Comparison of ENCODE assay signal across 18 cellular contexts in the genomic region with DNA sequence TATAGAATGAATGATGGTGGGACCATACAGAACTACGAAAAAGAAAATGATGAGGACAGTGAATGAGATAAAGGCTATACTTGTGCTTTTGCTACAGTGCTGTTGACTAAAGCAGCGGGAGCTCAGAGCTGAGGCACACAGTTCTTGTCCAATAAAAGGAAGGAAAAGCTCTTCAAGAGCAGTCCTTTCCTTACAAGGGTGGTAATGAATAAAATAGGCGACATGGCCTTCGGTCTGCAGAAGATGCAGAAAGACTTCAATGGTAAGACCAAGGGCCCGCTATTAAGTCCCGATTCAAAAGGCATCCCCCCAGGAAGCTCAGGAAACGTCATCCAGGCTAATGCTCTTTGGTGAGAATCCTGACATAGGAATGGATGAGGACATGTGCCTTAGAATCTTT. TPM values are rescaled to one million over a fixed set of nuclear protein-coding genes. Genes with fewer than 3 reads are reported as not detected.
DNase-seq lines count a peak whose midpoint lies in the region; ATAC-seq and TF ChIP-seq lines count a peak whose summit lies in the region.
"Had no signal": no experiment of that assay in that cellular context is flagged by ENCODE, and none has a peak within 500 bp of the region (broad histone marks: within the 10 kb centered on the region; RNA-seq: fewer than 3 reads in every experiment).

No MANE protein-coding gene starts in this region.

- H3K36me3 ChIP-seq in SK-N-SH (replicated peaks in 1 of 2; ENCODE audit: control insufficient read depth in 1 of 2, insufficient read depth in 2 of 2, low read length in 1 of 2) (no peaks in the 10 kb centered on the region), esophagus squamous epithelium (no peaks in the 10 kb centered on the region), spleen (no peaks in the 10 kb centered on the region), tibial artery (no peaks in the 10 kb centered on the region), heart right ventricle (no peaks in the 10 kb centered on the region)
- H3K36me3 ChIP-seq: BLaER1 had no signal

- H3K9me3 ChIP-seq in SK-N-SH (no peaks in the 10 kb centered on the region), esophagus squamous epithelium (no peaks in the 10 kb centered on the region), spleen (no peaks in the 10 kb centered on the region), tibial artery (no peaks in the 10 kb centered on the region), heart right ventricle (no peaks in the 10 kb centered on the region)
- H3K9me3 ChIP-seq: BLaER1, Caco-2 had no signal

- no peak overlapping the region for H3K4me3 ChIP-seq in SK-N-SH (ENCODE audit: low read depth in 2 of 2, low read length in 1 of 2)
- H3K4me3 ChIP-seq in esophagus squamous epithelium, result no peak overlapping the region
- no peak overlapping the region for H3K4me3 ChIP-seq in spleen
- no peak overlapping the region for H3K4me3 ChIP-seq in tibial artery
- no peak overlapping the region for H3K4me3 ChIP-seq in heart right ventricle
- H3K4me3 ChIP-seq: BLaER1 had no signal

- H4K20me1 ChIP-seq in SK-N-SH (ENCODE audit: insufficient read depth), result peaks cover 23% of the 10 kb centered on the region
- H4K20me1 ChIP-seq: BLaER1 had no signal

- H3K27ac ChIP-seq in SK-N-SH (ENCODE audit: low read depth in 2 of 2, low read length in 1 of 2) (no peak overlapping the region), esophagus squamous epithelium (peak overlapping the region in 3 of 4 donors; percentile 7 to 52 (median 24)), spleen (peak overlapping the region in 7 of 8 donors; percentile 63 to 80 (median 73)), tibial artery (peak overlapping the region; percentile 55 to 76), heart right ventricle (no peak overlapping the region)
- H3K27ac ChIP-seq: 22Rv1, BLaER1, HL-60 had no signal

- intact Hi-C loops in esophagus squamous epithelium (cut with DNase I) (no loop called here), spleen (cut with DNase I; ENCODE audit: low total_unique reads) (no loop called here), tibial artery (cut with DNase I; ENCODE audit: low total_unique reads) (no loop called here), heart right ventricle (cut with DNase I) (no loop called here)

- peaks cover 87% of the 10 kb centered on the region for H3K79me2 ChIP-seq in SK-N-SH (ENCODE audit: insufficient read depth)

- no peak for ATAC-seq in SK-N-SH treated with all-trans-retinoic acid at 6 μM for 48 hours
- no peak for ATAC-seq in heart right ventricle

- CTCF ChIA-PET in SK-N-SH (lab: Yijun Ruan, JAX), result interaction anchor here (1.0 kb wide), 2 partner anchors 24 to 288 kb away, joined by 3 read pairs; no protein-coding TSS in a partner anchor

- DNase-seq in SK-N-SH (no peak), esophagus squamous epithelium (lab: John Stamatoyannopoulos, UW) (no peak), spleen (no peak), tibial artery (no peak), T-helper 1 cell (no peak), heart right ventricle (no peak)
- no peak for DNase-seq in stimulated activated CD4-positive, alpha-beta T cell treated with anti-CD3 and anti-CD28 coated beads, Interleukin-4, amount 100 ng/mL, for 24 hours
- DNase-seq: AML-193; Caco-2; CD8-positive, alpha-beta memory T cell; DMS53; GF-D8; HCEC 1CT; HFFc6 had no signal

- no peak overlapping the region for H2AFZ ChIP-seq in SK-N-SH (ENCODE audit: low read depth)

- POLR2A ChIA-PET in SK-N-SH (lab: Yijun Ruan, JAX), result no interaction called here

- no peak for TF ChIP-seq RAD21 in SK-N-SH (IDR thresholded peaks at IDR 0.05; ENCODE audit: low read length)

- TF ChIP-seq POLR2A in esophagus squamous epithelium (IDR thresholded peaks at IDR 0.05) (no peak), spleen (IDR thresholded peaks at IDR 0.05) (no peak)

- H3K4me2 ChIP-seq in SK-N-SH, result 0 out of 2 replicates have a peak overlapping the region, but pooled peaks have one; percentile 5
- H3K4me2 ChIP-seq: BLaER1 had no signal

- no peak overlapping the region for H3K9ac ChIP-seq in SK-N-SH
- H3K9ac ChIP-seq: BLaER1 had no signal

- H3K4me1 ChIP-seq in SK-N-SH (ENCODE audit: control insufficient read depth in 1 of 2, insufficient read depth in 2 of 2, low read depth in 1 of 2, low read length in 1 of 2), result peaks cover 12 to 52% of the 10 kb centered on the region in 2 experiments
- peaks cover 4 to 74% (median 17%) of the 10 kb centered on the region in 3 donors for H3K4me1 ChIP-seq in esophagus squamous epithelium
- H3K4me1 ChIP-seq in spleen, result peaks cover 10 to 60% (median 29%) of the 10 kb centered on the region in 6 donors
- peaks cover 0 to 89% (median 65%) of the 10 kb centered on the region in 4 donors for H3K4me1 ChIP-seq in tibial artery
- peaks cover 0 to 74% (median 50%) of the 10 kb centered on the region in 9 donors for H3K4me1 ChIP-seq in heart right ventricle
- H3K4me1 ChIP-seq: BLaER1 had no signal

- TF ChIP-seq CTCF in SK-N-SH (IDR thresholded peaks at IDR 0.05), result no peak
- TF ChIP-seq CTCF in esophagus squamous epithelium (IDR thresholded peaks at IDR 0.05), result no peak
- TF ChIP-seq CTCF in spleen (IDR thresholded peaks at IDR 0.05 in 8 of 11, conservative IDR thresholded peaks at IDR 0.05 in 3 of 11), result no peak
- no peak for TF ChIP-seq CTCF in tibial artery (IDR thresholded peaks at IDR 0.05)
- TF ChIP-seq CTCF in heart right ventricle (IDR thresholded peaks at IDR 0.05), result no peak

- H3F3A ChIP-seq in SK-N-SH (replicated peaks; ENCODE audit: insufficient read depth), result peaks cover 51% of the 10 kb centered on the region

- 93% methylated on average over 7 of the region's 7 CpGs for WGBS in SK-N-SH (ENCODE audit: low lambda C conversion rate)
- WGBS in esophagus squamous epithelium, 2 donors, result 76 to 77% methylated on average over 7 of the region's 7 CpGs
- 54 to 89% (median 77%) methylated on average over 7 of the region's 7 CpGs for WGBS in spleen, 5 donors
- WGBS in heart right ventricle, 2 donors, result 89 to 92% methylated on average over 7 of the region's 7 CpGs

- H3K9me2 ChIP-seq in SK-N-SH, result no peaks in the 10 kb centered on the region

- no peak for TF ChIP-seq EP300 in SK-N-SH (IDR thresholded peaks at IDR 0.05; ENCODE audit: borderline replicate concordance in 1 of 2, low read depth in 1 of 2, low read length in 1 of 2)

- no peaks in the 10 kb centered on the region for H3K27me3 ChIP-seq in SK-N-SH (ENCODE audit: insufficient read depth)
- no peaks in the 10 kb centered on the region for H3K27me3 ChIP-seq in esophagus squamous epithelium
- no peaks in the 10 kb centered on the region for H3K27me3 ChIP-seq in spleen (replicated peaks in 1 of 7)
- no peaks in the 10 kb centered on the region for H3K27me3 ChIP-seq in tibial artery
- no peaks in the 10 kb centered on the region for H3K27me3 ChIP-seq in heart right ventricle
- H3K27me3 ChIP-seq: BLaER1 had no signal

TF ChIP-seq in SK-N-SH, 30 proteins besides CTCF, POLR2A, EP300 and RAD21 (continues in another document):
- no peak for TF ChIP-seq CHD2 (IDR thresholded peaks at IDR 0.05; ENCODE audit: low read length, partially characterized antibody)
- TF ChIP-seq, protein P1, sequence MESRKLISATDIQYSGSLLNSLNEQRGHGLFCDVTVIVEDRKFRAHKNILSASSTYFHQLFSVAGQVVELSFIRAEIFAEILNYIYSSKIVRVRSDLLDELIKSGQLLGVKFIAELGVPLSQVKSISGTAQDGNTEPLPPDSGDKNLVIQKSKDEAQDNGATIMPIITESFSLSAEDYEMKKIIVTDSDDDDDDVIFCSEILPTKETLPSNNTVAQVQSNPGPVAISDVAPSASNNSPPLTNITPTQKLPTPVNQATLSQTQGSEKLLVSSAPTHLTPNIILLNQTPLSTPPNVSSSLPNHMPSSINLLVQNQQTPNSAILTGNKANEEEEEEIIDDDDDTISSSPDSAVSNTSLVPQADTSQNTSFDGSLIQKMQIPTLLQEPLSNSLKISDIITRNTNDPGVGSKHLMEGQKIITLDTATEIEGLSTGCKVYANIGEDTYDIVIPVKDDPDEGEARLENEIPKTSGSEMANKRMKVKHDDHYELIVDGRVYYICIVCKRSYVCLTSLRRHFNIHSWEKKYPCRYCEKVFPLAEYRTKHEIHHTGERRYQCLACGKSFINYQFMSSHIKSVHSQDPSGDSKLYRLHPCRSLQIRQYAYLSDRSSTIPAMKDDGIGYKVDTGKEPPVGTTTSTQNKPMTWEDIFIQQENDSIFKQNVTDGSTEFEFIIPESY (IDR thresholded peaks at IDR 0.05; ENCODE audit: borderline replicate concordance, low read depth), result no peak
- no peak for TF ChIP-seq YY1 (IDR thresholded peaks at IDR 0.05; ENCODE audit: low read depth)
- TF ChIP-seq RFX5 (IDR thresholded peaks at IDR 0.05; ENCODE audit: low read length), result no peak
- no peak for TF ChIP-seq FOXJ3 (CRISPR knock-in tag; IDR thresholded peaks at IDR 0.05)
- no peak for TF ChIP-seq GABPA (IDR thresholded peaks at IDR 0.05; ENCODE audit: low read depth)

TF ChIP-seq in SK-N-SH treated with all-trans-retinoic acid at 6 μM for 48 hours, 23 proteins besides CTCF, POLR2A, EP300 and RAD21 (continues in another document):
- TF ChIP-seq RARB (CRISPR knock-in tag; IDR thresholded peaks at IDR 0.05) (no peak), PATZ1 (CRISPR knock-in tag; IDR thresholded peaks at IDR 0.05; ENCODE audit: borderline replicate concordance) (no peak)

RNA-seq across cellular contexts. Expression of gene GNG12, which starts 44.4 kb away (rescaled TPM):
- polyA plus RNA-seq in SK-N-SH (2012; rRNA removed) (41.2 and 56.1 TPM in 2 replicates), spleen (10 to 100 TPM; 15.2 to 36.5 (median 16.2) TPM), heart right ventricle (10 to 100 TPM in 1 of 2 donors, 1 to 10 TPM in 1; 8.5 to 23.3 TPM)
- polyA plus RNA-seq in SK-N-SH (2012; cell fraction: cytosol; rRNA removed), result 64.5 and 77.0 TPM in 2 replicates
- polyA plus RNA-seq in SK-N-SH (2012; cell fraction: nucleus; rRNA removed), result 15.4 and 30.0 TPM in 2 replicates
- total RNA-seq in esophagus squamous epithelium (100 to 1,000 TPM in 1 of 4 donors, 10 to 100 TPM in 3; 65.4 to 104 (median 89.9) TPM), spleen (100 to 1,000 TPM in 2 of 7 donors, 10 to 100 TPM in 5; 52.3 to 102 (median 88.0) TPM), heart right ventricle (10 to 100 TPM; 32.0 to 49.4 (median 35.8) TPM)
- polyA plus RNA-seq: CD8-positive, alpha-beta memory T cell had no signal

Comparison
In these comparisons a context has a peak if more than half of its experiments do, and no peak if none do; other contexts are left out.
1. H3K27ac ChIP-seq: peak in esophagus squamous epithelium (3 of 4), spleen (7 of 8) and tibial artery (2 of 2); none in SK-N-SH (0 of 2) and heart right ventricle (0 of 10).